In genomic region chrX:11460347-11460746, GRCh38 we compare ENCODE assay signal across 25 cellular contexts.
A peak's percentile ranks its signal among the peaks of the same experiment; 100 is the strongest.
DNase-seq lines count a peak whose midpoint lies in the region; ATAC-seq, FAIRE-seq and TF ChIP-seq lines count a peak whose summit lies in the region.
"Had no signal": no experiment of that assay in that cellular context is flagged by ENCODE, and none has a peak within 500 bp of the region (broad histone marks: within the 10 kb centered on the region; RNA-seq: fewer than 3 reads in every experiment).

No MANE protein-coding gene starts in this region.

- H3K9me3 ChIP-seq in A549 (no peaks in the 10 kb centered on the region), adipocyte (ENCODE audit: control insufficient read depth, low read length) (no peaks in the 10 kb centered on the region), testis (no peaks in the 10 kb centered on the region)
- H3K9me3 ChIP-seq: esophagus muscularis mucosa, mucosa of descending colon, prostate gland, transverse colon had no signal

- peak in 1 of 2 experiments; percentile 66; a peak in 3 of 6 replicates for ATAC-seq in A549
- no peak for ATAC-seq in GM23338
- ATAC-seq in HG03432 (IDR thresholded peaks at IDR 0.05; ENCODE audit: unreplicated experiment) = no peak
- ATAC-seq: activated CD8-positive, alpha-beta T cell treated with anti-CD3 and anti-CD28 coated beads for 36 hours; left ventricle myocardium superior; mucosa of descending colon had no signal

- TF ChIP-seq CTCF in A549 (IDR thresholded peaks at IDR 0.05) = no peak
- TF ChIP-seq CTCF in GM23338 (conservative IDR thresholded peaks at IDR 0.05; ENCODE audit: low read depth in 2 of 2) = peak; percentile 10 to 20; a peak in 1 of 4 replicates
- TF ChIP-seq CTCF in fibroblast of pulmonary artery (IDR thresholded peaks at IDR 0.05; ENCODE audit: low read length, missing control alignments) = peak; percentile 21
- TF ChIP-seq CTCF in testis (IDR thresholded peaks at IDR 0.05) = no peak

- H3K9ac ChIP-seq in adipocyte (ENCODE audit: low read length) = peak overlapping the region; percentile 73

- H2AFZ ChIP-seq in GM23338 = no peak overlapping the region

- no peaks in the 10 kb centered on the region for H3K9me3 Mint-ChIP-seq in GM23338
- H3K9me3 Mint-ChIP-seq: activated CD8-positive, alpha-beta T cell treated with anti-CD3 and anti-CD28 coated beads for 36 hours; central memory CD8-positive, alpha-beta T cell; neural crest cell; stimulated activated naive CD8-positive, alpha-beta T cell treated with anti-CD3 and anti-CD28 coated beads, Interleukin-15, Interleukin-2, amounts not matched to agents 100 ng/mL and 50 ng/mL, for 24 hours had no signal

- H3K4me1 ChIP-seq in A549 (peaks cover 13% of the 10 kb centered on the region; the same call in 1 of the 3 replicates), GM23338 (ENCODE audit: insufficient read depth) (no peaks in the 10 kb centered on the region), adipocyte (ENCODE audit: control insufficient read depth, insufficient read depth, low read length) (peaks cover 27% of the 10 kb centered on the region), testis (no peaks in the 10 kb centered on the region)
- H3K4me1 ChIP-seq: prostate gland, transverse colon had no signal

- H3K79me2 ChIP-seq in GM23338 (replicated peaks; ENCODE audit: insufficient read depth) = no peaks in the 10 kb centered on the region

- no peak overlapping the region for H3K4me3 Mint-ChIP-seq in GM23338
- H3K4me3 Mint-ChIP-seq: activated CD8-positive, alpha-beta T cell treated with anti-CD3 and anti-CD28 coated beads for 36 hours; central memory CD8-positive, alpha-beta T cell; neural crest cell; stimulated activated naive CD8-positive, alpha-beta T cell treated with anti-CD3 and anti-CD28 coated beads, Interleukin-15, Interleukin-2, amounts not matched to agents 100 ng/mL and 50 ng/mL, for 24 hours had no signal

- intact Hi-C loops in testis (cut with DNase I; ENCODE audit: low total_unique reads) = no loop called here

- H3K27ac Mint-ChIP-seq in GM23338 = no peak overlapping the region
- H3K27ac Mint-ChIP-seq: activated CD8-positive, alpha-beta T cell treated with anti-CD3 and anti-CD28 coated beads for 36 hours; stimulated activated naive CD8-positive, alpha-beta T cell treated with anti-CD3 and anti-CD28 coated beads, Interleukin-15, Interleukin-2, amounts not matched to agents 100 ng/mL and 50 ng/mL, for 24 hours had no signal

- H4K20me1 ChIP-seq in GM23338 (replicated peaks; ENCODE audit: insufficient read depth) = no peaks in the 10 kb centered on the region

- no peaks in the 10 kb centered on the region for H3K27me3 ChIP-seq in GM23338 (ENCODE audit: insufficient read depth)
- no peaks in the 10 kb centered on the region for H3K27me3 ChIP-seq in adipocyte (replicated peaks; ENCODE audit: control insufficient read depth, insufficient read depth, low read length)
- H3K27me3 ChIP-seq in testis = no peaks in the 10 kb centered on the region
- H3K27me3 ChIP-seq: esophagus muscularis mucosa, transverse colon had no signal

- POLR2A ChIA-PET in A549 (lab: Yijun Ruan, JAX) = no interaction called here

- no peak overlapping the region for H3K4me2 ChIP-seq in A549
- H3K4me2 ChIP-seq in GM23338 = no peak overlapping the region

- peak; percentile 51 for FAIRE-seq in A549 (lab: Jason Lieb, UNC)
- FAIRE-seq: small intestine had no signal

- TF ChIP-seq RAD21 in A549 (conservative IDR thresholded peaks at IDR 0.05 in 1 of 2, IDR thresholded peaks at IDR 0.05 in 1 of 2) = no peak

- no peaks in the 10 kb centered on the region for H3K36me3 Mint-ChIP-seq in GM23338 (ENCODE audit: low read depth)

- CTCF ChIA-PET in A549 (lab: Yijun Ruan, JAX) = no interaction called here

- no peak overlapping the region; a peak in 1 of 6 replicates for H3K27ac ChIP-seq in A549
- no peak overlapping the region for H3K27ac ChIP-seq in GM23338 (ENCODE audit: low read depth)
- no peak overlapping the region for H3K27ac ChIP-seq in testis

- H3K36me3 ChIP-seq in GM23338 (ENCODE audit: insufficient read depth) (no peaks in the 10 kb centered on the region), adipocyte (ENCODE audit: control insufficient read depth, insufficient read depth, low read length, severe bottlenecking) (no peaks in the 10 kb centered on the region), testis (ENCODE audit: low read depth, missing control alignments) (no peaks in the 10 kb centered on the region)
- H3K36me3 ChIP-seq: esophagus muscularis mucosa, prostate gland, transverse colon had no signal

- H3K9me2 ChIP-seq in GM23338 (ENCODE audit: insufficient read depth) = no peaks in the 10 kb centered on the region

- peaks cover 4% of the 10 kb centered on the region for H3K27me3 Mint-ChIP-seq in GM23338 (ENCODE audit: insufficient read depth, low read depth, poor library complexity)
- H3K27me3 Mint-ChIP-seq: activated CD8-positive, alpha-beta T cell treated with anti-CD3 and anti-CD28 coated beads for 36 hours; stimulated activated naive CD8-positive, alpha-beta T cell treated with anti-CD3 and anti-CD28 coated beads, Interleukin-15, Interleukin-2, amounts not matched to agents 100 ng/mL and 50 ng/mL, for 24 hours had no signal

- TF ChIP-seq POLR2A in A549 (IDR thresholded peaks at IDR 0.05; ENCODE audit: low read length) (no peak), testis (IDR thresholded peaks at IDR 0.05) (no peak)

- TF ChIP-seq EP300 in A549 (IDR thresholded peaks at IDR 0.05) = no peak

- H3K4me3 ChIP-seq in A549 = no peak overlapping the region
- H3K4me3 ChIP-seq in GM23338 = no peak overlapping the region
- no peak overlapping the region for H3K4me3 ChIP-seq in adipocyte (ENCODE audit: low read length)
- H3K4me3 ChIP-seq in fibroblast of pulmonary artery (replicated peaks; ENCODE audit: low read depth, low read length) = no peak overlapping the region
- no peak overlapping the region for H3K4me3 ChIP-seq in testis
- H3K4me3 ChIP-seq: esophagus muscularis mucosa, mucosa of descending colon, prostate gland, transverse colon had no signal

- WGBS in A549 (ENCODE audit: missing lambda C conversion rate) = 28% methylated on average over 2 of the region's 2 CpGs
- WGBS in testis, 2 donors = 82 to 98% methylated on average over 1 to 2 of the region's 2 CpGs

- H3F3A ChIP-seq in GM23338 (replicated peaks; ENCODE audit: low read depth) = no peaks in the 10 kb centered on the region

- H3K4me1 Mint-ChIP-seq in GM23338 = no peaks in the 10 kb centered on the region
- H3K4me1 Mint-ChIP-seq: central memory CD8-positive, alpha-beta T cell; neural crest cell had no signal

- no peak for DNase-seq in A549 (ENCODE audit: low read depth in 1 of 2, low spot score in 1 of 2)
- DNase-seq in GM23338 (ENCODE audit: low spot score) = peak; percentile 4
- DNase-seq in adipocyte (ENCODE audit: low read depth) = no peak
- DNase-seq in fibroblast of pulmonary artery (ENCODE audit: low read depth) = no peak
- DNase-seq in testis = no peak
- DNase-seq in OCI-M2 (lab: John Stamatoyannopoulos, UW; ENCODE audit: unreplicated experiment) = no peak
- DNase-seq in NCI-H2081 treated with DMSO at 0.1 percent for 48 hours (lab: John Stamatoyannopoulos, UW) = no peak
- DNase-seq: activated CD4-positive, CD25-positive, alpha-beta regulatory T cell; activated CD8-positive, alpha-beta T cell treated with anti-CD3 and anti-CD28 coated beads for 36 hours; activated T-cell treated with anti-CD3 and anti-CD28 coated beads, Interleukin-2, amount 50 U/mL, for 1 hour; amniotic stem cell; left ventricle myocardium superior; mucosa of descending colon; NCI-H187; RPMI8226; small intestine; stimulated activated CD4-positive, alpha-beta T cell treated with anti-CD3 and anti-CD28 coated beads, Interleukin-2, amount 100 ng/mL, for 48 hours; T1000; transverse colon had no signal

TF ChIP-seq in A549, 52 proteins besides CTCF, POLR2A, EP300 and RAD21 (continues in another document):
- no peak for TF ChIP-seq GATA3 (IDR thresholded peaks at IDR 0.05; ENCODE audit: borderline replicate concordance)
- TF ChIP-seq, protein P1, sequence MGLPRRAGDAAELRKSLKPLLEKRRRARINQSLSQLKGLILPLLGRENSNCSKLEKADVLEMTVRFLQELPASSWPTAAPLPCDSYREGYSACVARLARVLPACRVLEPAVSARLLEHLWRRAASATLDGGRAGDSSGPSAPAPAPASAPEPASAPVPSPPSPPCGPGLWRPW (IDR thresholded peaks at IDR 0.05) = no peak
- no peak for TF ChIP-seq EHF (CRISPR knock-in tag; IDR thresholded peaks at IDR 0.05)
- TF ChIP-seq MAZ (IDR thresholded peaks at IDR 0.05; ENCODE audit: borderline replicate concordance, low read depth, low read length) = no peak
- TF ChIP-seq ZFP36 (IDR thresholded peaks at IDR 0.05; ENCODE audit: borderline replicate concordance, partially characterized antibody) = no peak
- TF ChIP-seq PBX3 (IDR thresholded peaks at IDR 0.05) = no peak

TF ChIP-seq in GM23338, 12 proteins besides CTCF, POLR2A, EP300 and RAD21 (continues in another document):
- TF ChIP-seq ZNF331 (CRISPR knock-in tag; IDR thresholded peaks at IDR 0.05; ENCODE audit: low read depth) (no peak), EZH2phosphoT487 (IDR thresholded peaks at IDR 0.05; ENCODE audit: unreplicated experiment) (no peak), CREB1 (CRISPR knock-in tag; IDR thresholded peaks at IDR 0.05; ENCODE audit: low read depth) (no peak), ZNF114 (CRISPR knock-in tag; IDR thresholded peaks at IDR 0.05) (no peak), STAT1 (IDR thresholded peaks at IDR 0.05; ENCODE audit: unreplicated experiment) (no peak), JUNB (IDR thresholded peaks at IDR 0.05; ENCODE audit: unreplicated experiment) (no peak)
- TF ChIP-seq, protein P2, sequence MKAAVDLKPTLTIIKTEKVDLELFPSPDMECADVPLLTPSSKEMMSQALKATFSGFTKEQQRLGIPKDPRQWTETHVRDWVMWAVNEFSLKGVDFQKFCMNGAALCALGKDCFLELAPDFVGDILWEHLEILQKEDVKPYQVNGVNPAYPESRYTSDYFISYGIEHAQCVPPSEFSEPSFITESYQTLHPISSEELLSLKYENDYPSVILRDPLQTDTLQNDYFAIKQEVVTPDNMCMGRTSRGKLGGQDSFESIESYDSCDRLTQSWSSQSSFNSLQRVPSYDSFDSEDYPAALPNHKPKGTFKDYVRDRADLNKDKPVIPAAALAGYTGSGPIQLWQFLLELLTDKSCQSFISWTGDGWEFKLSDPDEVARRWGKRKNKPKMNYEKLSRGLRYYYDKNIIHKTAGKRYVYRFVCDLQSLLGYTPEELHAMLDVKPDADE (IDR thresholded peaks at IDR 0.05) = no peak

Comparison
In these comparisons a context has a peak if more than half of its experiments do, and no peak if none do; other contexts are left out.
1. CTCF ChIP-seq: peak in GM23338 (2 of 2) and fibroblast of pulmonary artery (single experiment); none in A549 (single experiment) and testis (0 of 3).